In genomic region chr16:4618645-4619418, GRCh38 we compare ENCODE assay signal across 15 cellular contexts. TPM values are rescaled to one million over a fixed set of nuclear protein-coding genes. Genes with fewer than 3 reads are reported as not detected.
A peak's percentile ranks its signal among the peaks of the same experiment; 100 is the strongest.
DNase-seq lines count a peak whose midpoint lies in the region; ATAC-seq and TF ChIP-seq lines count a peak whose summit lies in the region.
"Had no signal": no experiment of that assay in that cellular context is flagged by ENCODE, and none has a peak within 500 bp of the region (broad histone marks: within the 10 kb centered on the region; RNA-seq: fewer than 3 reads in every experiment).

No MANE protein-coding gene starts in this region.

- no peak overlapping the region for H3K4ac ChIP-seq in H9 (ENCODE audit: low read depth, low read length)

- no peak for TF ChIP-seq CTCF in H9 (conservative IDR thresholded peaks at IDR 0.05)
- TF ChIP-seq CTCF in gastrocnemius medialis (IDR thresholded peaks at IDR 0.05 in 4 of 5, conservative IDR thresholded peaks at IDR 0.05 in 1 of 5), result no peak
- TF ChIP-seq CTCF in MM.1S (IDR thresholded peaks at IDR 0.05; ENCODE audit: low read length), result no peak

- WGBS in H9 (ENCODE audit: extremely low coverage, insufficient read length, low lambda C conversion rate), result no CpG with 5 or more reads among the region's 8 CpGs

- H2AFZ ChIP-seq in H9 (ENCODE audit: low read length) (no peak overlapping the region), MM.1S (ENCODE audit: low read length) (no peak overlapping the region)

- intact Hi-C loops in gastrocnemius medialis (cut with DNase I; ENCODE audit: low total_unique reads), result loop anchor here (10.0 kb wide), 1 partner anchor 456 kb away; the partner anchor contains the start of gene ALG1

- H3K4me1 ChIP-seq in H9 (ENCODE audit: insufficient read depth, low read length), result no peaks in the 10 kb centered on the region
- peaks cover 24 to 37% of the 10 kb centered on the region in 2 donors for H3K4me1 ChIP-seq in gastrocnemius medialis
- H3K4me1 ChIP-seq in MM.1S (ENCODE audit: low read length), result peaks cover 13% of the 10 kb centered on the region

- no peak overlapping the region for H2BK20ac ChIP-seq in H9 (ENCODE audit: low read depth, low read length, poor library complexity, severe bottlenecking)

- H3K4me1 Mint-ChIP-seq in H9, result peaks cover 21 to 27% of the 10 kb centered on the region in 2 experiments

- H2BK5ac ChIP-seq in H9 (ENCODE audit: insufficient read length, low read length), result no peak overlapping the region

- H3K4me2 ChIP-seq in H9 (ENCODE audit: insufficient read depth, insufficient read length, low read length), result no peak overlapping the region
- H3K4me2 ChIP-seq in MM.1S (ENCODE audit: low read depth, low read length), result no peak overlapping the region

- no peak overlapping the region for H4K5ac ChIP-seq in H9 (ENCODE audit: insufficient read length, low read depth, low read length)

- H4K8ac ChIP-seq in H9 (replicated peaks; ENCODE audit: insufficient read length, low read depth, low read length), result no peak overlapping the region

- peaks cover 1% of the 10 kb centered on the region; the same call in 1 of the 2 replicates for H3K27me3 Mint-ChIP-seq in H9 (ENCODE audit: low read depth)
- H3K27me3 Mint-ChIP-seq: CD4-positive, alpha-beta memory T cell had no signal

- H3K9me3 ChIP-seq in H9 (ENCODE audit: control insufficient read depth, low read depth, low read length) (no peaks in the 10 kb centered on the region), gastrocnemius medialis (no peaks in the 10 kb centered on the region), MM.1S (replicated peaks; ENCODE audit: insufficient read depth, low read length) (no peaks in the 10 kb centered on the region)
- H3K9me3 ChIP-seq: right atrium auricular region had no signal

- DNase-seq in H9 (no peak), NCI-H82 treated with DMSO at 0.1 percent for 48 hours (lab: John Stamatoyannopoulos, UW; ENCODE audit: unreplicated experiment) (peak; percentile 9), epithelial cell of prostate (ENCODE audit: low read depth, low spot score) (no peak), gastrocnemius medialis (no peak), MM.1S (no peak)
- DNase-seq: activated CD4-positive, CD25-positive, alpha-beta regulatory T cell; activated T-cell treated with anti-CD3 and anti-CD28 coated beads, Interleukin-2, amount 50 U/mL, for 1 hour; amygdala; CD4-positive, alpha-beta memory T cell; dorsolateral prefrontal cortex; KBM-7; NCI-H1436 treated with DMSO at 0.1 percent for 48 hours had no signal

- H3K27ac ChIP-seq in H9 (ENCODE audit: insufficient read length, low read depth, low read length) (no peak overlapping the region), epithelial cell of prostate (peak overlapping the region; percentile 54), gastrocnemius medialis (peak overlapping the region in 3 of 4 donors; percentile 46 to 97 (median 95)), MM.1S (ENCODE audit: low read length) (no peak overlapping the region)

- no peaks in the 10 kb centered on the region for H3K9me2 ChIP-seq in MM.1S (replicated peaks; ENCODE audit: insufficient read depth, low read length)

- H4K91ac ChIP-seq in H9 (ENCODE audit: insufficient read length, low read depth, low read length), result peak overlapping the region; percentile 16

- H3K23ac ChIP-seq in H9 (ENCODE audit: insufficient read length, low read depth, low read length), result no peak overlapping the region

- H3K4me3 ChIP-seq in gastrocnemius medialis (no peak overlapping the region), MM.1S (ENCODE audit: low read length) (no peak overlapping the region)
- H3K4me3 ChIP-seq: right atrium auricular region had no signal

- no peak overlapping the region for H3K14ac ChIP-seq in H9 (ENCODE audit: insufficient read depth, low read length)

- H3K27ac Mint-ChIP-seq in H9, result peak overlapping the region; percentile 55 to 83 (median 73); a peak in 2 of 7 replicates

- H3K36me3 Mint-ChIP-seq in H9 (ENCODE audit: insufficient read depth in 1 of 3, low read depth in 3 of 3), result peaks cover 0 to 2% (median 0%) of the 10 kb centered on the region in 3 experiments; a peak in 2 of 7 replicates

- no peak overlapping the region for H2BK15ac ChIP-seq in H9 (ENCODE audit: low read depth, low read length)

- no peaks in the 10 kb centered on the region for H4K20me1 ChIP-seq in H9 (ENCODE audit: control insufficient read depth, insufficient read depth, insufficient read length)
- H4K20me1 ChIP-seq in MM.1S (ENCODE audit: insufficient read depth, low read length), result no peaks in the 10 kb centered on the region

- H3K36me3 ChIP-seq in gastrocnemius medialis (no peaks in the 10 kb centered on the region), MM.1S (replicated peaks; ENCODE audit: insufficient read depth, low read length) (no peaks in the 10 kb centered on the region)
- H3K36me3 ChIP-seq: right atrium auricular region had no signal

- H3K9me3 Mint-ChIP-seq in H9, result no peaks in the 10 kb centered on the region
- H3K9me3 Mint-ChIP-seq: CD4-positive, alpha-beta memory T cell had no signal

- H2BK120ac ChIP-seq in H9 (ENCODE audit: low read depth, low read length, poor library complexity, severe bottlenecking), result no peak overlapping the region

- no peaks in the 10 kb centered on the region for H3K79me1 ChIP-seq in H9 (ENCODE audit: insufficient read depth, low read depth, low read length, poor library complexity, severe bottlenecking)

- in situ Hi-C loops in gastrocnemius medialis (cut with MboI; ENCODE audit: low sequenced_read_pairs in 4 of 4), result loop anchor here in 1 of 4 donors (25.0 kb wide), 1 partner anchor 107 kb away; no protein-coding TSS in a partner anchor

- H3K27me3 ChIP-seq in H9 (ENCODE audit: insufficient read depth, low read length) (no peaks in the 10 kb centered on the region), gastrocnemius medialis (no peaks in the 10 kb centered on the region), MM.1S (replicated peaks; ENCODE audit: insufficient read depth, low read length) (no peaks in the 10 kb centered on the region)
- H3K27me3 ChIP-seq: dorsolateral prefrontal cortex, right atrium auricular region had no signal

- no peak overlapping the region for H3T11ph ChIP-seq in H9 (ENCODE audit: low read length)

- no peak overlapping the region for H3K4me3 Mint-ChIP-seq in H9

- H2BK12ac ChIP-seq in H9 (ENCODE audit: insufficient read length, low read depth, low read length), result no peak overlapping the region

- H3K23me2 ChIP-seq in H9 (ENCODE audit: insufficient read length, low read depth, low read length, poor library complexity, severe bottlenecking), result peaks cover 6% of the 10 kb centered on the region

- no peak overlapping the region for H3K9ac ChIP-seq in H9 (ENCODE audit: extremely low read depth, insufficient read length, low read length)
- H3K9ac ChIP-seq in MM.1S (ENCODE audit: low read length), result no peak overlapping the region

- ATAC-seq in gastrocnemius medialis (no peak), HG03469 (IDR thresholded peaks at IDR 0.05; ENCODE audit: unreplicated experiment) (no peak), esophagus mucosa (no peak)

- no peak for TF ChIP-seq POLR2A in gastrocnemius medialis (IDR thresholded peaks at IDR 0.05)

- H3K18ac ChIP-seq in H9 (ENCODE audit: insufficient read length, low read depth, low read length), result no peak overlapping the region

- H3K79me2 ChIP-seq in H9 (ENCODE audit: insufficient read depth, low read length) (peaks cover 2% of the 10 kb centered on the region; the same call in 1 of the 2 replicates), MM.1S (ENCODE audit: low read length) (peaks cover 4% of the 10 kb centered on the region)

- no peak overlapping the region for H3K56ac ChIP-seq in H9 (ENCODE audit: insufficient read length, low read depth, low read length)

- H3F3A ChIP-seq in MM.1S (ENCODE audit: insufficient read depth, low read length), result peaks cover 17% of the 10 kb centered on the region; the same call in 1 of the 2 replicates

- no peak overlapping the region for H2AK5ac ChIP-seq in H9 (ENCODE audit: insufficient read length, low read length)

RNA-seq across cellular contexts. Expression of gene UBALD1, which starts 4.1 kb away (rescaled TPM):
- total RNA-seq in H9 (2021) (80.9 and 81.7 TPM in 2 replicates), gastrocnemius medialis (10 to 100 TPM; 13.5 to 19.0 (median 15.4) TPM), esophagus mucosa (12.7 TPM)

RNA-seq across cellular contexts. Expression of gene MGRN1, which starts 5.8 kb away (rescaled TPM):
- total RNA-seq in H9 (2021) (91.6 and 93.9 TPM in 2 replicates), gastrocnemius medialis (10 to 100 TPM; 33.8 to 62.9 (median 55.0) TPM), esophagus mucosa (19.2 TPM)

Comparison
In these comparisons a context has a peak if more than half of its experiments do, and no peak if none do; other contexts are left out.
1. H3K27ac ChIP-seq: peak in epithelial cell of prostate (single experiment) and gastrocnemius medialis (3 of 4); none in H9 (single experiment) and MM.1S (single experiment).